Comparison of ENCODE assay signal across 26 cellular contexts in genomic region chr2:158907926-158908462, GRCh38.
"Had no signal": no experiment of that assay in that cellular context is flagged by ENCODE, and none has a peak within 500 bp of the region (broad histone marks: within the 10 kb centered on the region; RNA-seq: fewer than 3 reads in every experiment).

No MANE protein-coding gene starts in this region.

- H3K27ac Mint-ChIP-seq: activated CD4-positive, alpha-beta memory T cell treated with anti-CD3 and anti-CD28 coated beads, Interleukin-2, amount 10 ng/mL, durations not matched to agents 7 days and 5 days; activated CD4-positive, alpha-beta T cell treated with anti-CD3 and anti-CD28 coated beads, Interleukin-2, amount 10 ng/mL, durations not matched to agents 7 days and 5 days; activated naive CD8-positive, alpha-beta T cell; activated T-helper 17 cell treated with anti-CD3 and anti-CD28 coated beads, Interleukin-2, amount 50 U/mL, for 72 hours; dendritic cell treated with granulocyte-macrophage colony-stimulating factor and Interleukin-4, amounts not matched to agents 40 ng/mL and 50 ng/mL, for 4 days; WTC11 had no signal

- H3K36me3 Mint-ChIP-seq: activated naive CD8-positive, alpha-beta T cell; WTC11 had no signal

- H3K4me3 Mint-ChIP-seq: activated CD4-positive, alpha-beta memory T cell treated with anti-CD3 and anti-CD28 coated beads, Interleukin-2, amount 10 ng/mL, durations not matched to agents 7 days and 5 days; activated CD4-positive, alpha-beta T cell treated with anti-CD3 and anti-CD28 coated beads, Interleukin-2, amount 10 ng/mL, durations not matched to agents 7 days and 5 days; activated naive CD8-positive, alpha-beta T cell; activated T-cell treated with anti-CD3 and anti-CD28 coated beads, Interleukin-2, amount 50 U/mL, for 4 hours; activated T-helper 17 cell treated with anti-CD3 and anti-CD28 coated beads, Interleukin-2, amount 50 U/mL, for 72 hours; central memory CD8-positive, alpha-beta T cell; dendritic cell treated with granulocyte-macrophage colony-stimulating factor and Interleukin-4, amounts not matched to agents 40 ng/mL and 50 ng/mL, for 4 days; WTC11 had no signal

- H3K27ac ChIP-seq: brain microvascular endothelial cell, coronary artery, gastroesophageal sphincter had no signal

- H3K27me3 ChIP-seq: brain microvascular endothelial cell, gastroesophageal sphincter had no signal

- H3K4me3 ChIP-seq: coronary artery, gastroesophageal sphincter had no signal

- H3K36me3 ChIP-seq: brain microvascular endothelial cell, gastroesophageal sphincter had no signal

- DNase-seq: activated CD4-positive, alpha-beta memory T cell treated with anti-CD3 and anti-CD28 coated beads, Interleukin-2, amount 10 ng/mL, durations not matched to agents 7 days and 5 days; activated CD4-positive, alpha-beta T cell treated with anti-CD3 and anti-CD28 coated beads for 1 hour; activated CD4-positive, alpha-beta T cell treated with anti-CD3 and anti-CD28 coated beads for 4 hours; activated CD4-positive, alpha-beta T cell treated with anti-CD3 and anti-CD28 coated beads, Interleukin-2, amount 10 ng/mL, durations not matched to agents 7 days and 5 days; activated CD4-positive, alpha-beta T cell treated with anti-CD3 and anti-CD28 coated beads, Interleukin-2, amount 50 U/mL, for 4 hours; activated CD8-positive, alpha-beta memory T cell treated with anti-CD3 and anti-CD28 coated beads, Interleukin-2, amount 50 U/mL, for 48 hours; activated effector memory CD4-positive, alpha-beta T cell treated with Interleukin-2 at 50 U/mL for 16 hours; activated gamma-delta T cell treated with Interleukin-2 at 50 U/mL for 16 hours; activated naive CD4-positive, alpha-beta T cell treated with anti-CD3 and anti-CD28 coated beads, Interleukin-2, amount 50 U/mL, for 16 hours; activated naive CD4-positive, alpha-beta T cell treated with Interleukin-2 at 50 U/mL for 16 hours; activated T-cell treated with anti-CD3 and anti-CD28 coated beads for 4 hours; activated T-cell treated with anti-CD3 and anti-CD28 coated beads, Interleukin-2, amount 50 U/mL, for 4 hours; amniotic stem cell; anterior cingulate cortex; brain microvascular endothelial cell; effector CD8-positive, alpha-beta T cell; foreskin melanocyte; head of caudate nucleus; T-helper 2 cell had no signal

- H3K4me1 Mint-ChIP-seq: activated CD4-positive, alpha-beta memory T cell treated with anti-CD3 and anti-CD28 coated beads, Interleukin-2, amount 10 ng/mL, durations not matched to agents 7 days and 5 days; activated CD4-positive, alpha-beta T cell treated with anti-CD3 and anti-CD28 coated beads, Interleukin-2, amount 10 ng/mL, durations not matched to agents 7 days and 5 days; activated T-helper 17 cell treated with anti-CD3 and anti-CD28 coated beads, Interleukin-2, amount 50 U/mL, for 72 hours; central memory CD8-positive, alpha-beta T cell had no signal

- H3K9me3 ChIP-seq: gastroesophageal sphincter had no signal

- H3K27me3 Mint-ChIP-seq: activated naive CD8-positive, alpha-beta T cell; activated T-helper 17 cell treated with anti-CD3 and anti-CD28 coated beads, Interleukin-2, amount 50 U/mL, for 72 hours; dendritic cell treated with granulocyte-macrophage colony-stimulating factor and Interleukin-4, amounts not matched to agents 40 ng/mL and 50 ng/mL, for 4 days had no signal

- H3K9me3 Mint-ChIP-seq: activated CD4-positive, alpha-beta memory T cell treated with anti-CD3 and anti-CD28 coated beads, Interleukin-2, amount 10 ng/mL, durations not matched to agents 7 days and 5 days; activated CD4-positive, alpha-beta T cell treated with anti-CD3 and anti-CD28 coated beads, Interleukin-2, amount 10 ng/mL, durations not matched to agents 7 days and 5 days; activated T-cell treated with anti-CD3 and anti-CD28 coated beads, Interleukin-2, amount 50 U/mL, for 4 hours; activated T-helper 17 cell treated with anti-CD3 and anti-CD28 coated beads, Interleukin-2, amount 50 U/mL, for 72 hours; central memory CD8-positive, alpha-beta T cell; dendritic cell treated with granulocyte-macrophage colony-stimulating factor and Interleukin-4, amounts not matched to agents 40 ng/mL and 50 ng/mL, for 4 days had no signal
